Comparison of ENCODE assay signal across 12 cellular contexts in genomic region chr1:246364415-246364941, GRCh38.
DNase-seq lines count a peak whose midpoint lies in the region; ATAC-seq, FAIRE-seq and TF ChIP-seq lines count a peak whose summit lies in the region.
"Had no signal": no experiment of that assay in that cellular context is flagged by ENCODE, and none has a peak within 500 bp of the region (broad histone marks: within the 10 kb centered on the region; RNA-seq: fewer than 3 reads in every experiment).

No MANE protein-coding gene starts in this region.

- H3K4ac ChIP-seq in mesendoderm (ENCODE audit: low read depth, low read length), result no peak overlapping the region

- no peak overlapping the region for H3K27ac ChIP-seq in mesendoderm (ENCODE audit: low read depth, low read length)

- no peak overlapping the region for H3K18ac ChIP-seq in mesendoderm (ENCODE audit: low read length)

- no peak overlapping the region for H3K56ac ChIP-seq in mesendoderm (ENCODE audit: low read length)

- TF ChIP-seq POLR2A in GM12891 (IDR thresholded peaks at IDR 0.05; ENCODE audit: low read depth, low read length), result no peak

- DNase-seq in GM12891 (ENCODE audit: insufficient read length, low spot score) (peak; percentile 12), NCI-H2029 treated with DMSO at 0.1 percent for 48 hours (lab: John Stamatoyannopoulos, UW) (peak; percentile 56), CD1c-positive myeloid dendritic cell (ENCODE audit: extremely low spot score) (no peak), HCEC 1CT (no peak), NCI-H2081 (lab: John Stamatoyannopoulos, UW) (no peak), mesendoderm (no peak)
- DNase-seq: activated effector memory CD4-positive, alpha-beta T cell treated with anti-CD3 and anti-CD28 coated beads, Interleukin-2, amount 50 U/mL, for 16 hours; effector CD4-positive, alpha-beta T cell; GOT3; KG1 had no signal

- H4K5ac ChIP-seq in mesendoderm (ENCODE audit: low read length), result no peak overlapping the region

- no peak overlapping the region for H3K9ac ChIP-seq in mesendoderm (ENCODE audit: low read length)

- ATAC-seq in GM19023 (IDR thresholded peaks at IDR 0.05; ENCODE audit: unreplicated experiment) (peak; percentile 79), HG02759 (IDR thresholded peaks at IDR 0.05; ENCODE audit: unreplicated experiment) (peak; percentile 84)

- no peak for FAIRE-seq in GM12891 (lab: Jason Lieb, UNC)

- WGBS in mesendoderm (ENCODE audit: extremely low coverage, insufficient coverage, low lambda C conversion rate), result no CpG with 5 or more reads among the region's 6 CpGs

- H2AK5ac ChIP-seq in mesendoderm (ENCODE audit: low read length), result no peak overlapping the region

- no peak overlapping the region for H3K4me2 ChIP-seq in mesendoderm (ENCODE audit: low read length)

- no peak overlapping the region for H3K4me3 ChIP-seq in mesendoderm (ENCODE audit: low read length)

- no peak overlapping the region for H2BK120ac ChIP-seq in mesendoderm (ENCODE audit: low read depth, low read length)

- H3K4me1 ChIP-seq in mesendoderm (ENCODE audit: control insufficient read depth, low read depth, low read length), result no peaks in the 10 kb centered on the region

- H3K79me2 ChIP-seq in mesendoderm (ENCODE audit: control insufficient read depth, insufficient read depth, low read length), result no peaks in the 10 kb centered on the region

- H2BK15ac ChIP-seq in mesendoderm (replicated peaks; ENCODE audit: low read depth), result no peak overlapping the region

- H2BK5ac ChIP-seq in mesendoderm (ENCODE audit: low read length), result no peak overlapping the region

- no peak overlapping the region for H4K8ac ChIP-seq in mesendoderm (ENCODE audit: low read depth, low read length)

- H3K36me3 ChIP-seq in mesendoderm (ENCODE audit: control insufficient read depth, insufficient read depth, low read length), result no peaks in the 10 kb centered on the region

- no peaks in the 10 kb centered on the region for H3K27me3 ChIP-seq in mesendoderm (ENCODE audit: insufficient read depth, low read length, poor library complexity)

- no peak overlapping the region for H3K23ac ChIP-seq in mesendoderm (ENCODE audit: low read length)

- H3K79me1 ChIP-seq in mesendoderm (ENCODE audit: low read length), result no peaks in the 10 kb centered on the region

TF ChIP-seq in GM12891, 5 proteins besides CTCF, POLR2A, EP300 and RAD21:
- TF ChIP-seq SPI1 (IDR thresholded peaks at IDR 0.05; ENCODE audit: low read depth, low read length) (no peak), PAX5 (IDR thresholded peaks at IDR 0.05; ENCODE audit: insufficient read depth, low read length, severe bottlenecking) (no peak), TAF1 (IDR thresholded peaks at IDR 0.05; ENCODE audit: low read depth, low read length) (no peak)
TF ChIP-seq in GM12891: peak in this region for 0.

Comparison
In these comparisons a context has a peak if more than half of its experiments do, and no peak if none do; other contexts are left out.
1. DNase-seq: peak in GM12891 (single experiment) and NCI-H2029 treated with DMSO at 0.1 percent for 48 hours (single experiment); none in CD1c-positive myeloid dendritic cell (single experiment), HCEC 1CT (single experiment), NCI-H2081 (0 of 2) and mesendoderm (single experiment).